Comparison of ENCODE assay signal across 23 cellular contexts in the genomic region with DNA sequence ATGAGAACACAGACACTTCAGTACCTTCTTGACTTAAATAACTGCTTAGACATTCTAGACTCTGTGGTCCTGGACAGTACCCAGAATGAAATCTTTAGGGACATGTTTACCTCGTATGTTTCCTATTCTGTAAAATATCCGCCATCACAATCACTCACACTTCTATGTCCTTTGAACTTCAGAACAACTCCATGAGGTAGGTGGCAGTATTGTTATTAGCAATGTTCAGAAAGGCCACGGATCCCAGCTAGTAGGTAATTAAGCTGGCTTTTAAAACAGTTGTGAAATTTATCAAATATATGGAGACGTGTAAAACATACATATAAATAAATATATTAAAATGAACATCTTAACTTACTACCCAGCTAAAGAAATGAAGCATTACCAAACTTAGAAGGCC.
A peak's percentile ranks its signal among the peaks of the same experiment; 100 is the strongest.
DNase-seq lines count a peak whose midpoint lies in the region; ATAC-seq and TF ChIP-seq lines count a peak whose summit lies in the region.
"Had no signal": no experiment of that assay in that cellular context is flagged by ENCODE, and none has a peak within 500 bp of the region (broad histone marks: within the 10 kb centered on the region; RNA-seq: fewer than 3 reads in every experiment).

No MANE protein-coding gene starts in this region.

- H3K4me3 ChIP-seq in left ventricle myocardium inferior (no peak overlapping the region), right cardiac atrium (ENCODE audit: low read length) (no peak overlapping the region), RWPE2 (ENCODE audit: severe bottlenecking) (no peak overlapping the region)
- H3K4me3 ChIP-seq: ascending aorta, GM23248, prostate gland, upper lobe of left lung had no signal

- TF ChIP-seq CTCF in left ventricle myocardium inferior (IDR thresholded peaks at IDR 0.05; ENCODE audit: borderline replicate concordance) (peak; percentile 41), RWPE2 (IDR thresholded peaks at IDR 0.05; ENCODE audit: poor library complexity, severe bottlenecking) (peak; percentile 36), nephron progenitor cell (IDR thresholded peaks at IDR 0.05) (no peak)

- peaks cover 68% of the 10 kb centered on the region for H3K36me3 Mint-ChIP-seq in nephron progenitor cell (ENCODE audit: low read depth)

- no peaks in the 10 kb centered on the region for H3K36me3 ChIP-seq in left ventricle myocardium inferior
- no peaks in the 10 kb centered on the region for H3K36me3 ChIP-seq in RWPE2 (ENCODE audit: low read depth)
- H3K36me3 ChIP-seq: prostate gland, upper lobe of left lung had no signal

- no peaks in the 10 kb centered on the region for H3K27me3 ChIP-seq in left ventricle myocardium inferior (ENCODE audit: low read depth)
- no peaks in the 10 kb centered on the region for H3K27me3 ChIP-seq in right cardiac atrium (ENCODE audit: control insufficient read depth, insufficient read depth)
- H3K27me3 ChIP-seq in RWPE2 (ENCODE audit: insufficient read depth, poor library complexity, severe bottlenecking), result no peaks in the 10 kb centered on the region
- H3K27me3 ChIP-seq: ascending aorta, upper lobe of left lung had no signal

- H3K27ac ChIP-seq in left ventricle myocardium inferior (replicated peaks) (no peak overlapping the region), right cardiac atrium (ENCODE audit: low read length) (no peak overlapping the region), RWPE2 (ENCODE audit: poor library complexity, severe bottlenecking) (no peak overlapping the region)
- H3K27ac ChIP-seq: ascending aorta, GM23248, prostate gland, upper lobe of left lung had no signal

- H3K9me3 ChIP-seq in left ventricle myocardium inferior (replicated peaks) (no peaks in the 10 kb centered on the region), right cardiac atrium (ENCODE audit: control insufficient read depth, low read length) (no peaks in the 10 kb centered on the region), RWPE2 (ENCODE audit: severe bottlenecking) (no peaks in the 10 kb centered on the region)
- H3K9me3 ChIP-seq: ascending aorta, prostate gland, upper lobe of left lung had no signal

- peak overlapping the region; percentile 76 for H3K27ac Mint-ChIP-seq in nephron progenitor cell
- H3K27ac Mint-ChIP-seq: activated CD4-positive, alpha-beta T cell treated with anti-CD3 and anti-CD28 coated beads, Interleukin-2, amount 10 ng/mL, durations not matched to agents 24 days and 14 days; activated naive CD8-positive, alpha-beta T cell treated with anti-CD3 and anti-CD28 coated beads for 36 hours; CD8-positive, alpha-beta T cell had no signal

- H3K27me3 Mint-ChIP-seq in nephron progenitor cell (ENCODE audit: low read depth, poor library complexity), result no peaks in the 10 kb centered on the region
- H3K27me3 Mint-ChIP-seq: activated naive CD8-positive, alpha-beta T cell treated with anti-CD3 and anti-CD28 coated beads for 36 hours had no signal

- DNase-seq in NCI-H1092 treated with DMSO at 0.1 percent for 48 hours (lab: John Stamatoyannopoulos, UW) (peak; percentile 19), NCI-H1092 (lab: John Stamatoyannopoulos, UW) (no peak), left ventricle myocardium inferior (no peak), right cardiac atrium (no peak), RWPE2 (ENCODE audit: low spot score) (no peak), nephron progenitor cell (no peak), HK-2 (ENCODE audit: unreplicated experiment) (no peak), superior temporal gyrus (ENCODE audit: extremely low spot score) (no peak)
- DNase-seq: 8988T; activated CD4-positive, alpha-beta T cell treated with anti-CD3 and anti-CD28 coated beads, Interleukin-2, amount 10 ng/mL, durations not matched to agents 24 days and 14 days; activated naive CD8-positive, alpha-beta T cell treated with anti-CD3 and anti-CD28 coated beads for 36 hours; AML-193; CD8-positive, alpha-beta T cell; dermis blood vessel endothelial cell; GM23248; KG1; kidney glomerular epithelial cell; NCI-H1694; T-helper 2 cell; upper lobe of left lung had no signal

- peaks cover 5% of the 10 kb centered on the region for H3K9me3 Mint-ChIP-seq in nephron progenitor cell
- H3K9me3 Mint-ChIP-seq: activated CD4-positive, alpha-beta T cell treated with anti-CD3 and anti-CD28 coated beads, Interleukin-2, amount 10 ng/mL, durations not matched to agents 24 days and 14 days; activated naive CD8-positive, alpha-beta T cell treated with anti-CD3 and anti-CD28 coated beads for 36 hours; CD8-positive, alpha-beta T cell had no signal

- H3K4me1 ChIP-seq in left ventricle myocardium inferior (peaks cover 14% of the 10 kb centered on the region), right cardiac atrium (ENCODE audit: control insufficient read depth, insufficient read depth, low read length) (peaks cover 2% of the 10 kb centered on the region), RWPE2 (ENCODE audit: insufficient read depth, poor library complexity, severe bottlenecking) (no peaks in the 10 kb centered on the region)
- H3K4me1 ChIP-seq: ascending aorta, prostate gland had no signal

- H3K4me3 Mint-ChIP-seq in nephron progenitor cell, result no peak overlapping the region
- H3K4me3 Mint-ChIP-seq: activated CD4-positive, alpha-beta T cell treated with anti-CD3 and anti-CD28 coated beads, Interleukin-2, amount 10 ng/mL, durations not matched to agents 24 days and 14 days; activated naive CD8-positive, alpha-beta T cell treated with anti-CD3 and anti-CD28 coated beads for 36 hours; CD8-positive, alpha-beta T cell; central memory CD8-positive, alpha-beta T cell had no signal

- peaks cover 49% of the 10 kb centered on the region for H3K4me1 Mint-ChIP-seq in nephron progenitor cell
- H3K4me1 Mint-ChIP-seq: central memory CD8-positive, alpha-beta T cell had no signal

- 70% methylated on average over 4 of the region's 4 CpGs for WGBS in right cardiac atrium

- intact Hi-C loops in left ventricle myocardium inferior (cut with micrococcal nuclease), result no loop called here
- intact Hi-C loops in right cardiac atrium (cut with DNase I), result no loop called here

- ATAC-seq in right cardiac atrium (no peak), RWPE2 (ENCODE audit: low read depth) (no peak)
- ATAC-seq: CD8-positive, alpha-beta T cell had no signal
